2 cellular contexts compared by ENCODE assay signal in genomic region chr12:86234309-86234708, GRCh38.
A peak's percentile ranks its signal among the peaks of the same experiment; 100 is the strongest.
TF ChIP-seq lines count a peak whose summit lies in the region.

No MANE protein-coding gene starts in this region.

TF ChIP-seq in IMR-90, 13 proteins besides CTCF, POLR2A, EP300 and RAD21:
- TF ChIP-seq USF2 (IDR thresholded peaks at IDR 0.05; ENCODE audit: low read depth, low read length) (no peak), MAFK (IDR thresholded peaks at IDR 0.05; ENCODE audit: low read depth, low read length) (peak; percentile 89)

TF ChIP-seq in K562, 482 proteins besides CTCF, POLR2A, EP300 and RAD21:
- TF ChIP-seq SLC30A9 (CRISPR knock-in tag; IDR thresholded peaks at IDR 0.05) (no peak), PML (IDR thresholded peaks at IDR 0.05; ENCODE audit: low read length) (no peak), ZNF197 (CRISPR knock-in tag; IDR thresholded peaks at IDR 0.05; ENCODE audit: low read depth) (no peak), MAFK (IDR thresholded peaks at IDR 0.05; ENCODE audit: low read length) (peak; percentile 27; the same call in 1 of the 2 replicates), ZNF263 (CRISPR knock-in tag; IDR thresholded peaks at IDR 0.05; ENCODE audit: borderline replicate concordance) (no peak), ZNF316 (IDR thresholded peaks at IDR 0.05) (peak; percentile 32; the same call in 1 of the 2 replicates), ZFPM2 (CRISPR knock-in tag; IDR thresholded peaks at IDR 0.05) (no peak), SMC3 (conservative IDR thresholded peaks at IDR 0.05; ENCODE audit: insufficient read depth, low read depth, low read length) (no peak), MAFF (IDR thresholded peaks at IDR 0.05; ENCODE audit: low read length) (0 out of 2 replicates have a peak, but pooled peaks have one; percentile 36), MAFG (tag; conservative IDR thresholded peaks at IDR 0.05) (peak; percentile 38; the same call in 1 of the 2 replicates)
